In the genomic region with DNA sequence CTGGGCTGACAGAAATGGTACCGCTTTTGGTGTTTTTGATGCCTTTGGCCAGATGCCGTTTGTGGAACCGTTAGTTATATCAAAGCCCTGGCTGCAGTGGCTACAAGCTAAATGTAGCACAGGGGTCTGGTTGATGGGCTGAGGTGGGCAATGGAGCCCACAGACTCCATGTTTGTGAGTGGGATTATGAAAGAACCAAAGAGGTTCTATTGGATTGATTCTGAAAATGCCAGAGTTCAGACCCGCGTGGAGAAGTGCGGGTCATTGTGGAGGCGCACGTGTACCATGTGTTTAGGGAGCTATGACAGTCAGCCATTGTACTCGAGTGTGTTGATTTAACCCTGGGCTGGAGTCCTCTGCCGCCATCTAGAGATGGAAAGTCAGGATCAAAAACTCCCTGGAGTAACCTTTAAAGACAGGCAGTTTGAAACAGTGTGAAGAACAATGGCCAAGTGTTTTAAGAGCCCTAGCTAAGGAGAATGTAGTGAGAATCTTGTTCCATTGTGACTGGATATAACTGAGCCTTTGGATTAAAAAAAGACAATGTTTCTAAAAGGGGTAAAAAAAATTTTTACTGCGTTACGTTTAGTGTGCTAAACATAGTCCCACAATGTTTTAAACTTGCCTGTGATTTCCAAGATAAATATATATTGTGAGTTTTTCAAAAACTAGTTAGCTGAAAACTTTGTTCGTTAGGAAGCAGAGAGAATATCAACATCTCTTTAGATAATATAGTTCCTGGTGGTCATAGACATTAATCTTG, we compare ENCODE assay signal across 9 cellular contexts. TPM values are rescaled to one million over a fixed set of nuclear protein-coding genes. Genes with fewer than 3 reads are reported as not detected.
A peak's percentile ranks its signal among the peaks of the same experiment; 100 is the strongest.
DNase-seq lines count a peak whose midpoint lies in the region; ATAC-seq and TF ChIP-seq lines count a peak whose summit lies in the region.
"Had no signal": no experiment of that assay in that cellular context is flagged by ENCODE, and none has a peak within 500 bp of the region (broad histone marks: within the 10 kb centered on the region; RNA-seq: fewer than 3 reads in every experiment).

No MANE protein-coding gene starts in this region.

- 18 to 21% methylated on average over 13 of the region's 13 CpGs for whole genome bisulfite sequencing in GM23248 (ENCODE audit: low coverage in 1 of 2, low lambda C conversion rate in 2 of 2, missing lambda C conversion rate in 2 of 2), 2 experiments

- peak overlapping the region; percentile 55 for H2AFZ ChIP-seq in GM23248

- H3K4me3 ChIP-seq in GM23248 (0 out of 2 replicates have a peak overlapping the region, but pooled peaks have one; percentile 9), right atrium auricular region (peak overlapping the region in 1 of 2 donors; percentile 22)

- no peaks in the 10 kb centered on the region for H4K20me1 ChIP-seq in GM23248 (ENCODE audit: insufficient read depth)

- ATAC-seq in sciatic nerve (peak; percentile 94), GM18873 (IDR thresholded peaks at IDR 0.05; ENCODE audit: low FRiP score, unreplicated experiment) (no peak), GM18907 (IDR thresholded peaks at IDR 0.05; ENCODE audit: unreplicated experiment) (no peak)

- H3K4me1 ChIP-seq in GM23248 (ENCODE audit: insufficient read depth) (peaks cover 16% of the 10 kb centered on the region), right atrium auricular region (peaks cover 0 to 15% of the 10 kb centered on the region in 2 donors)

- H3K9ac ChIP-seq in GM23248: no peak overlapping the region

- H3K27me3 ChIP-seq in GM23248 (replicated peaks; ENCODE audit: insufficient read depth) (no peaks in the 10 kb centered on the region), right atrium auricular region (no peaks in the 10 kb centered on the region)

- intact Hi-C loops in sciatic nerve (cut with DNase I): no loop called here

- DNase-seq in Ammon's horn (ENCODE audit: low spot score) (peak; percentile 88), GM23248 (peak; percentile 79), NCI-H226 (peak; percentile 33), amniotic epithelial cell (ENCODE audit: low read depth) (peak; percentile 67), right atrium auricular region (ENCODE audit: low spot score) (no peak), sciatic nerve (ENCODE audit: low spot score) (peak; percentile 67)

- peaks cover 11% of the 10 kb centered on the region for H3F3A ChIP-seq in GM23248 (ENCODE audit: insufficient read depth)

- in situ Hi-C loops in GM23248 (cut with MboI): no loop called here

- H3K9me3 ChIP-seq in GM23248 (ENCODE audit: low read depth) (no peaks in the 10 kb centered on the region), right atrium auricular region (no peaks in the 10 kb centered on the region)

- H3K36me3 ChIP-seq in GM23248 (ENCODE audit: low read depth) (no peaks in the 10 kb centered on the region), right atrium auricular region (no peaks in the 10 kb centered on the region)

- peak; percentile 41 to 75 for TF ChIP-seq CTCF in right atrium auricular region (IDR thresholded peaks at IDR 0.05)

- peak overlapping the region; percentile 60 for H3K4me2 ChIP-seq in GM23248 (ENCODE audit: unreplicated experiment)

- no peaks in the 10 kb centered on the region for H3K9me2 ChIP-seq in GM23248 (ENCODE audit: insufficient read depth)

- H3K27ac ChIP-seq in GM23248 (no peak overlapping the region), right atrium auricular region (peak overlapping the region in 1 of 2 donors; percentile 35)

- H3K79me2 ChIP-seq in GM23248 (ENCODE audit: insufficient read depth): no peaks in the 10 kb centered on the region

RNA-seq across cellular contexts. Expression of gene ART3, which starts 12.7 kb away (rescaled TPM):
- total RNA-seq in GM23248 (2014; rRNA removed; shearing (Covaris generic)): not detected in 2 replicates
- not detected in 2 replicates for polyA plus RNA-seq in GM23248 (2016; fragmentation: Nextera tagmentation; extraction: Ambion mirVana)
- 100 to 1,000 TPM in 1 of 2 donors, 10 to 100 TPM in 1; 75.6 to 139 TPM for total RNA-seq in right atrium auricular region
- 35.8 TPM for total RNA-seq in sciatic nerve
- polyA plus RNA-seq: IgD-negative memory B cell had no signal

RNA-seq across cellular contexts. Expression of gene CXCL11, which starts 51.3 kb away (rescaled TPM):
- not detected in 2 replicates for total RNA-seq in GM23248 (2014; rRNA removed; shearing (Covaris generic))
- polyA plus RNA-seq in GM23248 (2016; fragmentation: Nextera tagmentation; extraction: Ambion mirVana): not detected in 2 replicates
- total RNA-seq in right atrium auricular region: not detected
- 1.2 TPM for total RNA-seq in sciatic nerve
- polyA plus RNA-seq: IgD-negative memory B cell had no signal

Comparison
In these comparisons a context has a peak if more than half of its experiments do, and no peak if none do; other contexts are left out.
1. RNA of gene ART3, which starts 12.7 kb away (total RNA-seq): 75.6 to 139 TPM in right atrium auricular region and 35.8 TPM in sciatic nerve (single experiment); not detected in GM23248; every median in the first group is over 10 times any median in the second.